14 cellular contexts compared by ENCODE assay signal in genomic region chr7:84251183-84251845, GRCh38. TPM values are rescaled to one million over a fixed set of nuclear protein-coding genes. Genes with fewer than 3 reads are reported as not detected.
DNase-seq lines count a peak whose midpoint lies in the region; ATAC-seq, FAIRE-seq and TF ChIP-seq lines count a peak whose summit lies in the region.
"Had no signal": no experiment of that assay in that cellular context is flagged by ENCODE, and none has a peak within 500 bp of the region (broad histone marks: within the 10 kb centered on the region; RNA-seq: fewer than 3 reads in every experiment).

No MANE protein-coding gene starts in this region.

- H3K79me2 ChIP-seq in SK-N-SH (ENCODE audit: insufficient read depth) = no peaks in the 10 kb centered on the region

- DNase-seq in HFFc6 (peak; percentile 58), SK-N-SH (no peak), fibroblast of mammary gland (ENCODE audit: low read depth) (peak; percentile 92), urothelium cell line (ENCODE audit: low spot score) (peak; percentile 43), germinal center (ENCODE audit: low spot score) (no peak), nucleus accumbens (lab: John Stamatoyannopoulos, UW) (no peak)
- DNase-seq: activated CD8-positive, alpha-beta memory T cell treated with anti-CD3 and anti-CD28 coated beads for 24 hours; adrenal gland; NCI-H1092; NCI-H774; T-cell had no signal

- peak; percentile 17 for FAIRE-seq in urothelium cell line (lab: Jason Lieb, UNC)
- FAIRE-seq: G401.6, keratinocyte had no signal

- no peaks in the 10 kb centered on the region for H3K9me2 ChIP-seq in SK-N-SH

- TF ChIP-seq RAD21 in SK-N-SH (IDR thresholded peaks at IDR 0.05; ENCODE audit: low read length) = no peak

- CTCF ChIA-PET in SK-N-SH (lab: Yijun Ruan, JAX) = no interaction called here

- TF ChIP-seq EP300 in SK-N-SH (IDR thresholded peaks at IDR 0.05; ENCODE audit: borderline replicate concordance in 1 of 2, low read depth in 1 of 2, low read length in 1 of 2) = no peak

- peak overlapping the region in 1 of 2 experiments; percentile 26; a peak in 1 of 4 replicates for H3K27ac ChIP-seq in SK-N-SH (ENCODE audit: low read depth in 2 of 2, low read length in 1 of 2)
- H3K27ac ChIP-seq: adrenal gland had no signal

- H3K4me3 ChIP-seq in SK-N-SH (ENCODE audit: low read depth in 2 of 2, low read length in 1 of 2) (no peak overlapping the region), fibroblast of mammary gland (ENCODE audit: control insufficient read depth, low read depth, low read length) (no peak overlapping the region)
- H3K4me3 ChIP-seq: adrenal gland had no signal

- H3K9ac ChIP-seq in SK-N-SH = no peak overlapping the region

- WGBS in SK-N-SH (ENCODE audit: low lambda C conversion rate) = 79% methylated on average over 5 of the region's 5 CpGs

- TF ChIP-seq CTCF in HFFc6 (IDR thresholded peaks at IDR 0.05) (no peak), SK-N-SH (IDR thresholded peaks at IDR 0.05) (no peak), fibroblast of mammary gland (conservative IDR thresholded peaks at IDR 0.05; ENCODE audit: control insufficient read depth, insufficient read depth, low read depth, low read length) (no peak)

- no peaks in the 10 kb centered on the region for H3K9me3 Mint-ChIP-seq in HFFc6
- H3K9me3 Mint-ChIP-seq: T-cell had no signal

- no peaks in the 10 kb centered on the region for H4K20me1 ChIP-seq in SK-N-SH (ENCODE audit: insufficient read depth)

- H3K36me3 Mint-ChIP-seq in HFFc6 (ENCODE audit: low read depth) = 0 out of 2 replicates have a peak, but pooled peaks cover 7% of the 10 kb centered on the region
- H3K36me3 Mint-ChIP-seq: T-cell had no signal

- no peak for ATAC-seq in HG02884 (IDR thresholded peaks at IDR 0.05; ENCODE audit: unreplicated experiment)
- ATAC-seq: T-cell had no signal

- H3F3A ChIP-seq in SK-N-SH (replicated peaks; ENCODE audit: insufficient read depth) = no peaks in the 10 kb centered on the region

- H3K9me3 ChIP-seq in SK-N-SH = no peaks in the 10 kb centered on the region
- H3K9me3 ChIP-seq: adrenal gland had no signal

- no peak overlapping the region for H3K4me2 ChIP-seq in SK-N-SH

- H3K27me3 ChIP-seq in SK-N-SH (ENCODE audit: insufficient read depth) = no peaks in the 10 kb centered on the region
- H3K27me3 ChIP-seq: adrenal gland had no signal

- H3K4me1 ChIP-seq in SK-N-SH (ENCODE audit: control insufficient read depth in 1 of 2, insufficient read depth in 2 of 2, low read depth in 1 of 2, low read length in 1 of 2) = no peaks in the 10 kb centered on the region; a peak in 1 of 4 replicates
- H3K4me1 ChIP-seq: adrenal gland had no signal

- no peaks in the 10 kb centered on the region for H3K36me3 ChIP-seq in SK-N-SH (replicated peaks in 1 of 2; ENCODE audit: control insufficient read depth in 1 of 2, insufficient read depth in 2 of 2, low read length in 1 of 2)
- H3K36me3 ChIP-seq: adrenal gland had no signal

- H3K27me3 Mint-ChIP-seq in HFFc6 (ENCODE audit: insufficient read depth) = no peaks in the 10 kb centered on the region

- peaks cover 42% of the 10 kb centered on the region for H3K4me1 Mint-ChIP-seq in HFFc6 (ENCODE audit: low read depth)

- no peak overlapping the region for H3K4me3 Mint-ChIP-seq in HFFc6
- H3K4me3 Mint-ChIP-seq: T-cell had no signal

- POLR2A ChIA-PET in SK-N-SH (lab: Yijun Ruan, JAX) = no interaction called here

- no peak overlapping the region; the same call in 1 of the 2 replicates for H2AFZ ChIP-seq in SK-N-SH (ENCODE audit: low read depth)

- H3K27ac Mint-ChIP-seq in HFFc6 = peak overlapping the region; percentile 71
- H3K27ac Mint-ChIP-seq: T-cell had no signal

TF ChIP-seq in SK-N-SH, 30 proteins besides CTCF, POLR2A, EP300 and RAD21:
- TF ChIP-seq JUND (IDR thresholded peaks at IDR 0.05) (peak; percentile 25; the same call in 1 of the 2 replicates), FOXJ3 (CRISPR knock-in tag; IDR thresholded peaks at IDR 0.05) (no peak), FOXM1 (IDR thresholded peaks at IDR 0.05; ENCODE audit: low read depth) (no peak), ELF1 (IDR thresholded peaks at IDR 0.05) (no peak), RXRA (IDR thresholded peaks at IDR 0.05; ENCODE audit: borderline replicate concordance, low read depth) (no peak), RCOR1 (IDR thresholded peaks at IDR 0.05; ENCODE audit: low read length) (no peak), RFX5 (IDR thresholded peaks at IDR 0.05; ENCODE audit: low read length) (no peak), FOSL2 (IDR thresholded peaks at IDR 0.05; ENCODE audit: borderline replicate concordance, low read depth) (peak; percentile 28; the same call in 1 of the 2 replicates), GABPA (IDR thresholded peaks at IDR 0.05; ENCODE audit: low read depth) (no peak), TAF1 (IDR thresholded peaks at IDR 0.05; ENCODE audit: borderline replicate concordance, low read depth, low read length) (no peak)
- TF ChIP-seq, protein P1, sequence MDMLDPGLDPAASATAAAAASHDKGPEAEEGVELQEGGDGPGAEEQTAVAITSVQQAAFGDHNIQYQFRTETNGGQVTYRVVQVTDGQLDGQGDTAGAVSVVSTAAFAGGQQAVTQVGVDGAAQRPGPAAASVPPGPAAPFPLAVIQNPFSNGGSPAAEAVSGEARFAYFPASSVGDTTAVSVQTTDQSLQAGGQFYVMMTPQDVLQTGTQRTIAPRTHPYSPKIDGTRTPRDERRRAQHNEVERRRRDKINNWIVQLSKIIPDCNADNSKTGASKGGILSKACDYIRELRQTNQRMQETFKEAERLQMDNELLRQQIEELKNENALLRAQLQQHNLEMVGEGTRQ (IDR thresholded peaks at IDR 0.05; ENCODE audit: borderline replicate concordance, low read depth, low read length) = no peak

RNA-seq across cellular contexts. Expression of gene SEMA3A, which starts 56.7 kb away (rescaled TPM):
- total RNA-seq in HFFc6 (2021; fragmentation: NEBNext Ultra II Directional; extraction: Animal tissue kit (Norgen Biotek cat#: 25700)) = 10 to 100 TPM; 56.9 to 86.2 (median 74.4) TPM
- 15.9 and 16.5 TPM in 2 replicates for polyA plus RNA-seq in SK-N-SH (2012; rRNA removed)
- polyA plus RNA-seq in SK-N-SH (2012; cell fraction: cytosol; rRNA removed) = 19.7 and 22.3 TPM in 2 replicates
- polyA plus RNA-seq in SK-N-SH (2012; cell fraction: nucleus; rRNA removed) = 9.0 and 20.4 TPM in 2 replicates

Comparison
In these comparisons a context has a peak if more than half of its experiments do, and no peak if none do; other contexts are left out.
1. DNase-seq: peak in HFFc6 (single experiment), fibroblast of mammary gland (single experiment) and urothelium cell line (single experiment); none in SK-N-SH (single experiment), germinal center (single experiment) and nucleus accumbens (0 of 56).